In genomic region chr17:73045722-73046121, GRCh38 we compare ENCODE assay signal across 18 cellular contexts.
"Had no signal": no experiment of that assay in that cellular context is flagged by ENCODE, and none has a peak within 500 bp of the region (broad histone marks: within the 10 kb centered on the region; RNA-seq: fewer than 3 reads in every experiment).

No MANE protein-coding gene starts in this region.

- DNase-seq: activated CD4-positive, alpha-beta T cell treated with anti-CD3 and anti-CD28 coated beads, Interleukin-2, amount 10 ng/mL, durations not matched to agents 24 days and 14 days; activated CD4-positive, CD25-positive, alpha-beta regulatory T cell; activated CD8-positive, alpha-beta memory T cell treated with anti-CD3 and anti-CD28 coated beads, Interleukin-2, amount 50 U/mL, for 4 hours; activated CD8-positive, alpha-beta T cell treated with anti-CD3 and anti-CD28 coated beads, Interleukin-2, amount 10 ng/mL, durations not matched to agents 7 days and 5 days; activated gamma-delta T cell; activated T-cell treated with anti-CD3 and anti-CD28 coated beads, Interleukin-2, amount 50 U/mL, for 72 hours; amniotic stem cell; body of pancreas; foreskin melanocyte; immature natural killer cell; mesendoderm; nephron progenitor cell; stimulated activated CD4-positive, alpha-beta T cell treated with anti-CD3 and anti-CD28 coated beads, Interleukin-1b, Interleukin-23, amount 100 ng/mL, for 48 hours; stimulated activated naive CD8-positive, alpha-beta T cell treated with anti-CD3 and anti-CD28 coated beads, Interleukin-15, amount 100 ng/mL, for 72 hours; thyroid gland had no signal

- H3K4me3 ChIP-seq: body of pancreas, thyroid gland, vagina had no signal

- H3K9me3 ChIP-seq: body of pancreas, thyroid gland, vagina had no signal

- ATAC-seq: activated CD8-positive, alpha-beta T cell treated with anti-CD3 and anti-CD28 coated beads, Interleukin-2, amount 10 ng/mL, durations not matched to agents 7 days and 5 days; activated T-cell treated with anti-CD3 and anti-CD28 coated beads, Interleukin-2, amount 50 U/mL, for 72 hours; body of pancreas; sciatic nerve; stimulated activated naive CD8-positive, alpha-beta T cell treated with anti-CD3 and anti-CD28 coated beads, Interleukin-15, amount 100 ng/mL, for 72 hours had no signal

- H3K27me3 ChIP-seq: body of pancreas, thyroid gland, vagina had no signal

- H3K27ac ChIP-seq: body of pancreas, epithelial cell of prostate, thyroid gland, vagina had no signal

- H3K36me3 ChIP-seq: thyroid gland, vagina had no signal
